Comparison of ENCODE assay signal across 9 cellular contexts in the genomic region with DNA sequence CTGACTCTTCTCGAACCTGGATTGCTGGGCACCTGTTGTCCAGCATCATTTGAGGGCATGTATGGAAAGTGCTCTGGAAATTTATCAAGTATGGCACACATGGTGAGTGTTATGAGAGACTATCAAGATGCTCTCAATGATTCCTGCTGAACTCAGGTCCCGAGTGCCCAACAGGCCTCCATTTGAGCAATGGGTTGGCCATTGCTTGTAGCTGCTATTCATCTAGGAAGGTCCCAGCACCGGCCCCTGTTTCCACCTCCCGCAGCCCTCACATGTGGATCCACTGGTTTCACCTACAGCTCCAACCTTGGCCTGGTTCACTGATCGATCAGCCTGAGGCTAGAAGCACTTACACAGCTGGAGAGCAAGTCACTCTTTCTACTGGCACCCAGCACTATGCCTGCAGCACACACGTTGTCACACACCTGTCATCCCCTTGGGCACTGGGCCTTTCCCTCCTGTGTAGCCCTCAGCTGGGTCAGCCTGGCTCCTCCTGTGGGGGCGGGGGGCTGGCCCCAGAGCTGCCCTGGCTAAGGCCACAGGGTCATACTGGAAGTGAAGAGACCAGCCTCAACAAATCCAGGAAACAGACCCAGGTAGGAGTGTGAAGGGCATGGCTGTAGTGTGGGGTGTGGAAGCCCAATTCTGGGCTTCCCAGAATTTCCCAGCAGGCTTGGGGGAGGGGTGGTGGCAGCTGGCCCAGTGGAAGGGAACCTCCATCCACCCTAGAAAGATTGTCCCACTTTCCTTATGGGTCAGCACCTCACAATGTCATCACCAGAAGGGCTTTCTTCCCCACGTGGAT. TPM values are rescaled to one million over a fixed set of nuclear protein-coding genes. Genes with fewer than 3 reads are reported as not detected.
DNase-seq lines count a peak whose midpoint lies in the region; ATAC-seq and TF ChIP-seq lines count a peak whose summit lies in the region.
"Had no signal": no experiment of that assay in that cellular context is flagged by ENCODE, and none has a peak within 500 bp of the region (broad histone marks: within the 10 kb centered on the region; RNA-seq: fewer than 3 reads in every experiment).

No MANE protein-coding gene starts in this region.

- ATAC-seq in left lobe of liver (peak; percentile 5), GM21423 (IDR thresholded peaks at IDR 0.05; ENCODE audit: unreplicated experiment) (no peak)

- H3K79me2 ChIP-seq in smooth muscle cell (ENCODE audit: low read depth), result no peaks in the 10 kb centered on the region

- H3F3A ChIP-seq in smooth muscle cell (ENCODE audit: low read depth), result peaks cover 34% of the 10 kb centered on the region

- H3K4me3 ChIP-seq in HL-60 (replicated peaks; ENCODE audit: insufficient read depth, low read length) (no peak overlapping the region), smooth muscle cell (no peak overlapping the region)

- no peaks in the 10 kb centered on the region for H3K9me3 ChIP-seq in smooth muscle cell (replicated peaks; ENCODE audit: low read depth)

- peak overlapping the region; percentile 69 for H3K27ac ChIP-seq in HL-60 (replicated peaks)
- H3K27ac ChIP-seq in angular gyrus (ENCODE audit: low read depth, low read length), result peak overlapping the region; percentile 37
- peak overlapping the region; percentile 80 for H3K27ac ChIP-seq in smooth muscle cell (ENCODE audit: low read depth)

- WGBS in smooth muscle cell (ENCODE audit: low lambda C conversion rate), result 66% methylated on average over 8 of the region's 8 CpGs

- no peaks in the 10 kb centered on the region for H3K36me3 ChIP-seq in smooth muscle cell (ENCODE audit: low read depth)

- no peak for TF ChIP-seq CTCF in HL-60 (IDR thresholded peaks at IDR 0.05; ENCODE audit: insufficient read depth, low read length)
- no peak for TF ChIP-seq CTCF in smooth muscle cell (IDR thresholded peaks at IDR 0.05; ENCODE audit: borderline replicate concordance, insufficient read depth, poor library complexity, severe bottlenecking)

- H3K4me1 ChIP-seq in smooth muscle cell (ENCODE audit: low read depth), result peaks cover 11% of the 10 kb centered on the region

- H3K4me2 ChIP-seq in smooth muscle cell, result peak overlapping the region; percentile 68

- peak overlapping the region; percentile 16 for H3K9ac ChIP-seq in smooth muscle cell (ENCODE audit: low read depth)

- DNase-seq in HL-60 (ENCODE audit: low read depth in 1 of 2, low spot score in 1 of 2) (no peak), left lobe of liver (ENCODE audit: low spot score) (no peak), smooth muscle cell (lab: John Stamatoyannopoulos, UW; ENCODE audit: unreplicated experiment) (no peak), NOMO-1 treated with dmso at 0.1 percent for 144 hours (lab: John Stamatoyannopoulos, UW; ENCODE audit: unreplicated experiment) (no peak), NCI-H82 treated with DMSO at 0.1 percent for 48 hours (lab: John Stamatoyannopoulos, UW; ENCODE audit: unreplicated experiment) (no peak)
- DNase-seq in stimulated activated CD4-positive, alpha-beta T cell treated with anti-CD3 and anti-CD28 coated beads, Interleukin-4, amount 100 ng/mL, for 1 hour, result no peak
- DNase-seq: DND-41 had no signal

- H2AFZ ChIP-seq in smooth muscle cell (ENCODE audit: low read depth), result no peak overlapping the region

- H4K20me1 ChIP-seq in smooth muscle cell (ENCODE audit: low read depth), result no peaks in the 10 kb centered on the region

- H3K27me3 ChIP-seq in HL-60 (ENCODE audit: insufficient read depth, poor library complexity, severe bottlenecking), result no peaks in the 10 kb centered on the region
- no peaks in the 10 kb centered on the region for H3K27me3 ChIP-seq in smooth muscle cell (ENCODE audit: low read depth)

RNA-seq across cellular contexts. Expression of a gene that starts 41.7 kb away (rescaled TPM):
- 17.1 TPM for total RNA-seq in left lobe of liver
- total RNA-seq in smooth muscle cell, result 21.9 and 25.9 TPM in 2 replicates
- 20.2 and 27.7 TPM in 2 replicates for polyA plus RNA-seq in smooth muscle cell
